In the genomic region with DNA sequence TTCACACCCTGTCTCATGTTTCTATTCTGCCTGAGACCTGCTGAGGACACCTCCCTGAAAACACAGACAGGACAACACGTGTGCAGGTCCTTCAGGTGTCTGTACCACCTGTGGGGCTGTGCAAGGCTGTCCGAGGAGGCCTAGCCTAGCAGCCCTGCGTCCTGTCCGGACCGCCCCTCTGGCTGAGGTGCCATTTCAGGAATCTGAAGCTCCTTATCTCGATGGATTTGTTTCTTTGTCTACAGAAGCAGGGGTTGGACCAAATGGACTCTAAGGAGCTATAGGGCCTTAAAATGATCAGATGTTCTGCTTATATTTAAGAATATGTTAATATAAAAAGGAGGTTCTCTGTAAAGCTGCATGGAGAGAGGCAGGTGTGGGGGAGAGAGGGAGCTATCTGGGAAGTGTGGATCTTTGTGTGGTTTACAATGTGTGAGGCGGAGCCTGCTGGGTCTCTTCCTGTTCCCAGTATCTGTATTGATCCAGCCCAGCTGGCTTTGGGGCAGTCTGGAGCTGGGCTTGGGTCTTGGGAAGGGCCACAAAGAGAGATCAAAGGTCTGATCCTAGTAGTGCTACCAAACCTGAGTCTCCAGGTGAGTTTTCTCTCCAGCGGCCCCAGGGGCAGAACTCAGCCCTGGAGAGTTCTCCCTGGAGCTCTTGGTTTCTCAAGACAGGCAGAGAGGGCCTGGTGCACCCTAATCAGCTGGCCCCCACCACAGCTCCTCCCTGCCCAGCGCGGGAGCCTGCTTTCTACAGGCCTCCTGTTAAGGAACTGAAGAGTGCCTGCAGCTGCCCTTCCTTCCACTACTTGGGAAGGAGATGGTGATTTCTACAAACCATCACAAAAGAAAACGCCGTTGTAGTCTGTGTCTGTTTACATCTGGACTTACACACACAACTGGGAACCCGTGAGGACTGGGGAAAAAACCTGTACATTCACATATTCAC, we compare ENCODE assay signal across 1 cellular context.
TF ChIP-seq lines count a peak whose summit lies in the region.

No MANE protein-coding gene starts in this region.

TF ChIP-seq in K562, 482 proteins besides CTCF, POLR2A, EP300 and RAD21:
- TF ChIP-seq EZH2 (IDR thresholded peaks at IDR 0.05; ENCODE audit: borderline replicate concordance, low read depth, low read length) = no peak
- no peak for TF ChIP-seq ZNF57 (CRISPR knock-in tag; IDR thresholded peaks at IDR 0.05)
- TF ChIP-seq SMC3 (conservative IDR thresholded peaks at IDR 0.05; ENCODE audit: insufficient read depth, low read depth, low read length) = no peak
- no peak for TF ChIP-seq ZNF197 (CRISPR knock-in tag; IDR thresholded peaks at IDR 0.05; ENCODE audit: low read depth)
- no peak for TF ChIP-seq HDGF (IDR thresholded peaks at IDR 0.05)
- TF ChIP-seq, protein P1, sequence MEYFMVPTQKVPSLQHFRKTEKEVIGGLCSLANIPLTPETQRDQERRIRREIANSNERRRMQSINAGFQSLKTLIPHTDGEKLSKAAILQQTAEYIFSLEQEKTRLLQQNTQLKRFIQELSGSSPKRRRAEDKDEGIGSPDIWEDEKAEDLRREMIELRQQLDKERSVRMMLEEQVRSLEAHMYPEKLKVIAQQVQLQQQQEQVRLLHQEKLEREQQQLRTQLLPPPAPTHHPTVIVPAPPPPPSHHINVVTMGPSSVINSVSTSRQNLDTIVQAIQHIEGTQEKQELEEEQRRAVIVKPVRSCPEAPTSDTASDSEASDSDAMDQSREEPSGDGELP (CRISPR knock-in tag; IDR thresholded peaks at IDR 0.05; ENCODE audit: borderline replicate concordance) = peak; percentile 43; the same call in 1 of the 2 replicates
- TF ChIP-seq, protein P2, sequence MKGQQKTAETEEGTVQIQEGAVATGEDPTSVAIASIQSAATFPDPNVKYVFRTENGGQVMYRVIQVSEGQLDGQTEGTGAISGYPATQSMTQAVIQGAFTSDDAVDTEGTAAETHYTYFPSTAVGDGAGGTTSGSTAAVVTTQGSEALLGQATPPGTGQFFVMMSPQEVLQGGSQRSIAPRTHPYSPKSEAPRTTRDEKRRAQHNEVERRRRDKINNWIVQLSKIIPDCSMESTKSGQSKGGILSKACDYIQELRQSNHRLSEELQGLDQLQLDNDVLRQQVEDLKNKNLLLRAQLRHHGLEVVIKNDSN (CRISPR knock-in tag; IDR thresholded peaks at IDR 0.05) = no peak
- TF ChIP-seq ZNF239 (CRISPR knock-in tag; IDR thresholded peaks at IDR 0.05) = peak; percentile 90
- TF ChIP-seq, protein P3, sequence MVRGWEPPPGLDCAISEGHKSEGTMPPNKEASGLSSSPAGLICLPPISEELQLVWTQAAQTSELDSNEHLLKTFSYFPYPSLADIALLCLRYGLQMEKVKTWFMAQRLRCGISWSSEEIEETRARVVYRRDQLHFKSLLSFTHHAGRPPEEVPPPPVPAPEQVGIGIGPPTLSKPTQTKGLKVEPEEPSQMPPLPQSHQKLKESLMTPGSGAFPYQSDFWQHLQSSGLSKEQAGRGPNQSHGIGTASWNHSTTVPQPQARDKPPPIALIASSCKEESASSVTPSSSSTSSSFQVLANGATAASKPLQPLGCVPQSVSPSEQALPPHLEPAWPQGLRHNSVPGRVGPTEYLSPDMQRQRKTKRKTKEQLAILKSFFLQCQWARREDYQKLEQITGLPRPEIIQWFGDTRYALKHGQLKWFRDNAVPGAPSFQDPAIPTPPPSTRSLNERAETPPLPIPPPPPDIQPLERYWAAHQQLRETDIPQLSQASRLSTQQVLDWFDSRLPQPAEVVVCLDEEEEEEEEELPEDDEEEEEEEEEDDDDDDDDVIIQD (CRISPR knock-in tag; IDR thresholded peaks at IDR 0.05) = no peak
- TF ChIP-seq, protein P4, sequence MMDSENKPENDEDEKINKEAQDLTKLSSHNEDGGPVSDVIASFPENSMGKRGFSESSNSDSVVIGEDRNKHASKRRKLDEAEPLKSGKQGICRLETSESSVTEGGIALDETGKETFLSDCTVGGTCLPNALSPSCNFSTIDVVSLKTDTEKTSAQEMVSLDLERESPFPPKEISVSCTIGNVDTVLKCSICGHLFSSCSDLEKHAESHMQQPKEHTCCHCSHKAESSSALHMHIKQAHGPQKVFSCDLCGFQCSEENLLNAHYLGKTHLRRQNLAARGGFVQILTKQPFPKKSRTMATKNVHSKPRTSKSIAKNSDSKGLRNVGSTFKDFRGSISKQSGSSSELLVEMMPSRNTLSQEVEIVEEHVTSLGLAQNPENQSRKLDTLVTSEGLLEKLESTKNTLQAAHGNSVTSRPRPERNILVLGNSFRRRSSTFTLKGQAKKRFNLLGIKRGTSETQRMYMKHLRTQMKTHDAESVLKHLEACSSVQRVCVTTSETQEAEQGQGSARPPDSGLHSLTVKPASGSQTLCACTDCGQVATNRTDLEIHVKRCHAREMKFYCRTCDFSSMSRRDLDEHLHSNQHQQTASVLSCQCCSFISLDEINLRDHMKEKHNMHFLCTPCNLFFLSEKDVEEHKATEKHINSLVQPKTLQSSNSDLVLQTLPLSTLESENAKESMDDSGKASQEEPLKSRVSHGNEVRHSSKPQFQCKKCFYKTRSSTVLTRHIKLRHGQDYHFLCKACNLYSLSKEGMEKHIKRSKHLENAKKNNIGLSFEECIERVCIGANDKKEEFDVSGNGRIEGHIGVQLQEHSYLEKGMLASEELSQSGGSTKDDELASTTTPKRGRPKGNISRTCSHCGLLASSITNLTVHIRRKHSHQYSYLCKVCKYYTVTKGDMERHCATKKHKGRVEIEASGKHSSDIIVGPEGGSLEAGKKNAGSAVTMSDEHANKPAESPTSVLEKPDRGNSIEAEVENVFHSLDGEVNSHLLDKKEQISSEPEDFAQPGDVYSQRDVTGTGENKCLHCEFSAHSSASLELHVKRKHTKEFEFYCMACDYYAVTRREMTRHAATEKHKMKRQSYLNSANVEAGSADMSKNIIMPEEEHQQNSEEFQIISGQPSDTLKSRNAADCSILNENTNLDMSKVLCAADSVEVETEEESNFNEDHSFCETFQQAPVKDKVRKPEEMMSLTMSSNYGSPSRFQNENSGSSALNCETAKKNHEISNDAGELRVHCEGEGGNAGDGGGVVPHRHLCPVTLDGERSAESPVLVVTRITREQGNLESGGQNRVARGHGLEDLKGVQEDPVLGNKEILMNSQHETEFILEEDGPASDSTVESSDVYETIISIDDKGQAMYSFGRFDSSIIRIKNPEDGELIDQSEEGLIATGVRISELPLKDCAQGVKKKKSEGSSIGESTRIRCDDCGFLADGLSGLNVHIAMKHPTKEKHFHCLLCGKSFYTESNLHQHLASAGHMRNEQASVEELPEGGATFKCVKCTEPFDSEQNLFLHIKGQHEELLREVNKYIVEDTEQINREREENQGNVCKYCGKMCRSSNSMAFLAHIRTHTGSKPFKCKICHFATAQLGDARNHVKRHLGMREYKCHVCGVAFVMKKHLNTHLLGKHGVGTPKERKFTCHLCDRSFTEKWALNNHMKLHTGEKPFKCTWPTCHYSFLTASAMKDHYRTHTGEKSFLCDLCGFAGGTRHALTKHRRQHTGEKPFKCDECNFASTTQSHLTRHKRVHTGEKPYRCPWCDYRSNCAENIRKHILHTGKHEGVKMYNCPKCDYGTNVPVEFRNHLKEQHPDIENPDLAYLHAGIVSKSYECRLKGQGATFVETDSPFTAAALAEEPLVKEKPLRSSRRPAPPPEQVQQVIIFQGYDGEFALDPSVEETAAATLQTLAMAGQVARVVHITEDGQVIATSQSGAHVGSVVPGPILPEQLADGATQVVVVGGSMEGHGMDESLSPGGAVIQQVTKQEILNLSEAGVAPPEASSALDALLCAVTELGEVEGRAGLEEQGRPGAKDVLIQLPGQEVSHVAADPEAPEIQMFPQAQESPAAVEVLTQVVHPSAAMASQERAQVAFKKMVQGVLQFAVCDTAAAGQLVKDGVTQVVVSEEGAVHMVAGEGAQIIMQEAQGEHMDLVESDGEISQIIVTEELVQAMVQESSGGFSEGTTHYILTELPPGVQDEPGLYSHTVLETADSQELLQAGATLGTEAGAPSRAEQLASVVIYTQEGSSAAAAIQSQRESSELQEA (IDR thresholded peaks at IDR 0.05; ENCODE audit: low read depth) = no peak
- no peak for TF ChIP-seq RBM14 (IDR thresholded peaks at IDR 0.05; ENCODE audit: borderline replicate concordance, insufficient read depth, low read depth, low read length)
- TF ChIP-seq, protein P5, sequence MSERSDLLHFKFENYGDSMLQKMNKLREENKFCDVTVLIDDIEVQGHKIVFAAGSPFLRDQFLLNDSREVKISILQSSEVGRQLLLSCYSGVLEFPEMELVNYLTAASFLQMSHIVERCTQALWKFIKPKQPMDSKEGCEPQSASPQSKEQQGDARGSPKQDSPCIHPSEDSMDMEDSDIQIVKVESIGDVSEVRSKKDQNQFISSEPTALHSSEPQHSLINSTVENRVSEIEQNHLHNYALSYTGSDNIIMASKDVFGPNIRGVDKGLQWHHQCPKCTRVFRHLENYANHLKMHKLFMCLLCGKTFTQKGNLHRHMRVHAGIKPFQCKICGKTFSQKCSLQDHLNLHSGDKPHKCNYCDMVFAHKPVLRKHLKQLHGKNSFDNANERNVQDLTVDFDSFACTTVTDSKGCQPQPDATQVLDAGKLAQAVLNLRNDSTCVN (CRISPR knock-in tag; IDR thresholded peaks at IDR 0.05) = no peak
- TF ChIP-seq, protein P6, sequence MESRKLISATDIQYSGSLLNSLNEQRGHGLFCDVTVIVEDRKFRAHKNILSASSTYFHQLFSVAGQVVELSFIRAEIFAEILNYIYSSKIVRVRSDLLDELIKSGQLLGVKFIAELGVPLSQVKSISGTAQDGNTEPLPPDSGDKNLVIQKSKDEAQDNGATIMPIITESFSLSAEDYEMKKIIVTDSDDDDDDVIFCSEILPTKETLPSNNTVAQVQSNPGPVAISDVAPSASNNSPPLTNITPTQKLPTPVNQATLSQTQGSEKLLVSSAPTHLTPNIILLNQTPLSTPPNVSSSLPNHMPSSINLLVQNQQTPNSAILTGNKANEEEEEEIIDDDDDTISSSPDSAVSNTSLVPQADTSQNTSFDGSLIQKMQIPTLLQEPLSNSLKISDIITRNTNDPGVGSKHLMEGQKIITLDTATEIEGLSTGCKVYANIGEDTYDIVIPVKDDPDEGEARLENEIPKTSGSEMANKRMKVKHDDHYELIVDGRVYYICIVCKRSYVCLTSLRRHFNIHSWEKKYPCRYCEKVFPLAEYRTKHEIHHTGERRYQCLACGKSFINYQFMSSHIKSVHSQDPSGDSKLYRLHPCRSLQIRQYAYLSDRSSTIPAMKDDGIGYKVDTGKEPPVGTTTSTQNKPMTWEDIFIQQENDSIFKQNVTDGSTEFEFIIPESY (CRISPR knock-in tag; IDR thresholded peaks at IDR 0.05) = no peak
- TF ChIP-seq, protein P7, sequence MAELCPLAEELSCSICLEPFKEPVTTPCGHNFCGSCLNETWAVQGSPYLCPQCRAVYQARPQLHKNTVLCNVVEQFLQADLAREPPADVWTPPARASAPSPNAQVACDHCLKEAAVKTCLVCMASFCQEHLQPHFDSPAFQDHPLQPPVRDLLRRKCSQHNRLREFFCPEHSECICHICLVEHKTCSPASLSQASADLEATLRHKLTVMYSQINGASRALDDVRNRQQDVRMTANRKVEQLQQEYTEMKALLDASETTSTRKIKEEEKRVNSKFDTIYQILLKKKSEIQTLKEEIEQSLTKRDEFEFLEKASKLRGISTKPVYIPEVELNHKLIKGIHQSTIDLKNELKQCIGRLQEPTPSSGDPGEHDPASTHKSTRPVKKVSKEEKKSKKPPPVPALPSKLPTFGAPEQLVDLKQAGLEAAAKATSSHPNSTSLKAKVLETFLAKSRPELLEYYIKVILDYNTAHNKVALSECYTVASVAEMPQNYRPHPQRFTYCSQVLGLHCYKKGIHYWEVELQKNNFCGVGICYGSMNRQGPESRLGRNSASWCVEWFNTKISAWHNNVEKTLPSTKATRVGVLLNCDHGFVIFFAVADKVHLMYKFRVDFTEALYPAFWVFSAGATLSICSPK (IDR thresholded peaks at IDR 0.05; ENCODE audit: borderline replicate concordance) = no peak
- no peak for TF ChIP-seq ZNF384 (IDR thresholded peaks at IDR 0.05; ENCODE audit: low read depth, low read length)
- TF ChIP-seq, protein P8, sequence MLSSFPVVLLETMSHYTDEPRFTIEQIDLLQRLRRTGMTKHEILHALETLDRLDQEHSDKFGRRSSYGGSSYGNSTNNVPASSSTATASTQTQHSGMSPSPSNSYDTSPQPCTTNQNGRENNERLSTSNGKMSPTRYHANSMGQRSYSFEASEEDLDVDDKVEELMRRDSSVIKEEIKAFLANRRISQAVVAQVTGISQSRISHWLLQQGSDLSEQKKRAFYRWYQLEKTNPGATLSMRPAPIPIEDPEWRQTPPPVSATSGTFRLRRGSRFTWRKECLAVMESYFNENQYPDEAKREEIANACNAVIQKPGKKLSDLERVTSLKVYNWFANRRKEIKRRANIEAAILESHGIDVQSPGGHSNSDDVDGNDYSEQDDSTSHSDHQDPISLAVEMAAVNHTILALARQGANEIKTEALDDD (IDR thresholded peaks at IDR 0.05) = no peak
